ENCODE assay signal across 26 cellular contexts in the genomic region with DNA sequence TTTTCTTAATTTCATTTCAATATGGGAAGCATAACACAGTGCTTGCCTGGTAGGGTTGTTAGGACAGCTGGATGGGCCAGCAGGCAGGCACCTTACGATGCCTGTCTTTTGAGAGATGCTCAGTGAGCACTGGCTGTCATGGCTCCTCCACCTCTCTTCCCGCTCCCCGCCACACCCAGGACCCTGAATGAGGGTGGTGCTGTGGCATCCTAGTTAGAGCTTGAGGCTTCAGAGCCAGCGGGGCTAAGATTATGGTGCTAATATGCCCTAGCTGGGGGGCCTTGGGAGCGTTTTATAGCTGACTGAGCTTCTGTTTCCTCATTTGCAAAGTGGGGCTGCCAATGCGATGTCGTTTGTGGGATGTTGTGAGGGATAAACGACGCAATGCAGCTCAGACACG. TPM values are rescaled to one million over a fixed set of nuclear protein-coding genes. Genes with fewer than 3 reads are reported as not detected.
A peak's percentile ranks its signal among the peaks of the same experiment; 100 is the strongest.
DNase-seq lines count a peak whose midpoint lies in the region; ATAC-seq and TF ChIP-seq lines count a peak whose summit lies in the region.
"Had no signal": no experiment of that assay in that cellular context is flagged by ENCODE, and none has a peak within 500 bp of the region (broad histone marks: within the 10 kb centered on the region; RNA-seq: fewer than 3 reads in every experiment).

No MANE protein-coding gene starts in this region.

- H3K4me1 Mint-ChIP-seq in activated CD4-positive, alpha-beta T cell treated with anti-CD3 and anti-CD28 coated beads, Interleukin-2, amount 10 ng/mL, durations not matched to agents 7 days and 5 days = peaks cover 13% of the 10 kb centered on the region
- peaks cover 13% of the 10 kb centered on the region for H3K4me1 Mint-ChIP-seq in osteocyte (ENCODE audit: unreplicated experiment)
- peaks cover 0 to 3% of the 10 kb centered on the region in 2 donors for H3K4me1 Mint-ChIP-seq in stimulated activated naive B cell treated with anti-CD40 and anti-IgM and Interleukin-4, amounts not matched to agents 10 μg/mL and 1 μg/mL and 100 μg/mL, for 72 hours

- CTCF ChIA-PET in activated CD4-positive, alpha-beta T cell treated with anti-CD3 and anti-CD28 coated beads, Interleukin-2, amount 10 ng/mL, durations not matched to agents 7 days and 5 days (lab: Charles Lee) = no interaction called here

- WGBS in esophagus muscularis mucosa = 98% methylated on average over 10 of the region's 10 CpGs

- H3K9me3 Mint-ChIP-seq in activated CD4-positive, alpha-beta T cell treated with anti-CD3 and anti-CD28 coated beads, Interleukin-2, amount 10 ng/mL, durations not matched to agents 7 days and 5 days = peaks cover 6% of the 10 kb centered on the region
- no peaks in the 10 kb centered on the region for H3K9me3 Mint-ChIP-seq in osteocyte (ENCODE audit: unreplicated experiment)
- peaks cover 5 to 7% of the 10 kb centered on the region in 2 donors for H3K9me3 Mint-ChIP-seq in stimulated activated naive B cell treated with anti-CD40 and anti-IgM and Interleukin-4, amounts not matched to agents 10 μg/mL and 1 μg/mL and 100 μg/mL, for 72 hours

- H3K4me3 ChIP-seq in esophagus muscularis mucosa = no peak overlapping the region
- H3K4me3 ChIP-seq: A549, BLaER1, GM12878 had no signal

- H3K27ac ChIP-seq in esophagus muscularis mucosa (replicated peaks in 1 of 4) = no peak overlapping the region
- H3K27ac ChIP-seq: 22Rv1, A549, BLaER1 had no signal

- POLR2A ChIA-PET in activated CD4-positive, alpha-beta T cell treated with anti-CD3 and anti-CD28 coated beads, Interleukin-2, amount 10 ng/mL, durations not matched to agents 7 days and 5 days (lab: Charles Lee) = no interaction called here

- H3K36me3 ChIP-seq in esophagus muscularis mucosa = no peaks in the 10 kb centered on the region
- H3K36me3 ChIP-seq: BE2C, BLaER1 had no signal

- H3K27me3 Mint-ChIP-seq in activated CD4-positive, alpha-beta T cell treated with anti-CD3 and anti-CD28 coated beads, Interleukin-2, amount 10 ng/mL, durations not matched to agents 7 days and 5 days = peaks cover 4% of the 10 kb centered on the region
- no peaks in the 10 kb centered on the region for H3K27me3 Mint-ChIP-seq in osteocyte (ENCODE audit: unreplicated experiment)
- H3K27me3 Mint-ChIP-seq in stimulated activated naive B cell treated with anti-CD40 and anti-IgM and Interleukin-4, amounts not matched to agents 10 μg/mL and 1 μg/mL and 100 μg/mL, for 72 hours = no peaks in the 10 kb centered on the region
- H3K27me3 Mint-ChIP-seq: CD4-positive, alpha-beta memory T cell; CD4-positive, CD25-positive, alpha-beta regulatory T cell had no signal

- TF ChIP-seq EP300 in esophagus muscularis mucosa (IDR thresholded peaks at IDR 0.05) = no peak

- H3K4me3 Mint-ChIP-seq in activated CD4-positive, alpha-beta T cell treated with anti-CD3 and anti-CD28 coated beads, Interleukin-2, amount 10 ng/mL, durations not matched to agents 7 days and 5 days = no peak overlapping the region
- H3K4me3 Mint-ChIP-seq in osteocyte (ENCODE audit: unreplicated experiment) = no peak overlapping the region
- H3K4me3 Mint-ChIP-seq in stimulated activated naive B cell treated with anti-CD40 and anti-IgM and Interleukin-4, amounts not matched to agents 10 μg/mL and 1 μg/mL and 100 μg/mL, for 72 hours = no peak overlapping the region
- H3K4me3 Mint-ChIP-seq: CD14-positive monocyte; CD4-positive, alpha-beta memory T cell; CD4-positive, CD25-positive, alpha-beta regulatory T cell; CD8-positive, alpha-beta memory T cell had no signal

- no peak for ATAC-seq in stimulated activated naive B cell treated with anti-CD40 and anti-IgM and Interleukin-4, amounts not matched to agents 10 μg/mL and 1 μg/mL and 100 μg/mL, for 72 hours (replicated peaks)
- ATAC-seq in GM21786 (IDR thresholded peaks at IDR 0.05; ENCODE audit: unreplicated experiment) = no peak
- ATAC-seq: A549, GM12878 had no signal

- no peak for TF ChIP-seq CTCF in esophagus muscularis mucosa (IDR thresholded peaks at IDR 0.05)
- TF ChIP-seq CTCF in osteocyte (IDR thresholded peaks at IDR 0.05) = no peak

- intact Hi-C loops in esophagus muscularis mucosa (cut with DNase I) = no loop called here

- H3K4me1 ChIP-seq in esophagus muscularis mucosa = peaks cover 4 to 8% (median 7%) of the 10 kb centered on the region in 4 donors
- H3K4me1 ChIP-seq: BE2C had no signal

- H3K27ac Mint-ChIP-seq in activated CD4-positive, alpha-beta T cell treated with anti-CD3 and anti-CD28 coated beads, Interleukin-2, amount 10 ng/mL, durations not matched to agents 7 days and 5 days = no peak overlapping the region
- no peak overlapping the region for H3K27ac Mint-ChIP-seq in osteocyte (ENCODE audit: unreplicated experiment)
- H3K27ac Mint-ChIP-seq in stimulated activated naive B cell treated with anti-CD40 and anti-IgM and Interleukin-4, amounts not matched to agents 10 μg/mL and 1 μg/mL and 100 μg/mL, for 72 hours = no peak overlapping the region
- H3K27ac Mint-ChIP-seq: CD14-positive monocyte; CD4-positive, alpha-beta memory T cell; CD4-positive, CD25-positive, alpha-beta regulatory T cell; CD8-positive, alpha-beta memory T cell had no signal

- DNase-seq in activated CD4-positive, alpha-beta T cell treated with anti-CD3 and anti-CD28 coated beads, Interleukin-2, amount 10 ng/mL, durations not matched to agents 7 days and 5 days = peak; percentile 4
- DNase-seq in activated CD4-positive, alpha-beta T cell treated with anti-CD3 and anti-CD28 coated beads, Interleukin-2, amount 50 U/mL, for 1 hour = no peak
- DNase-seq in AG20443 (ENCODE audit: low spot score) (peak; percentile 3), esophagus muscularis mucosa (ENCODE audit: extremely low spot score) (peak; percentile 62), osteocyte (ENCODE audit: extremely low spot score, unreplicated experiment) (peak; percentile 60), iPS-NIHi7 (ENCODE audit: extremely low spot score) (no peak)
- no peak for DNase-seq in stimulated activated naive B cell treated with anti-CD40 and anti-IgM and Interleukin-4, amounts not matched to agents 10 μg/mL and 1 μg/mL and 100 μg/mL, for 72 hours
- DNase-seq: BE2C; C1 segment of cervical spinal cord; CD4-positive, alpha-beta memory T cell; CD4-positive, CD25-positive, alpha-beta regulatory T cell; CD8-positive, alpha-beta memory T cell; COR-L47; DMS 273 treated with DMSO at 0.1 percent for 48 hours; DMS153; DMS53; DMS79; DND-41; EL; GDM1 had no signal

- H3K9me3 ChIP-seq in esophagus muscularis mucosa = no peaks in the 10 kb centered on the region
- H3K9me3 ChIP-seq: BE2C had no signal

- no peak for TF ChIP-seq POLR2A in esophagus muscularis mucosa (IDR thresholded peaks at IDR 0.05; ENCODE audit: low read depth)

- H3K27me3 ChIP-seq in esophagus muscularis mucosa = no peaks in the 10 kb centered on the region
- H3K27me3 ChIP-seq: BLaER1 had no signal

- H3K36me3 Mint-ChIP-seq in activated CD4-positive, alpha-beta T cell treated with anti-CD3 and anti-CD28 coated beads, Interleukin-2, amount 10 ng/mL, durations not matched to agents 7 days and 5 days (ENCODE audit: low read depth) = peaks cover 4% of the 10 kb centered on the region
- H3K36me3 Mint-ChIP-seq in osteocyte (ENCODE audit: unreplicated experiment) = peaks cover 9% of the 10 kb centered on the region
- peaks cover 16 to 26% of the 10 kb centered on the region in 2 donors for H3K36me3 Mint-ChIP-seq in stimulated activated naive B cell treated with anti-CD40 and anti-IgM and Interleukin-4, amounts not matched to agents 10 μg/mL and 1 μg/mL and 100 μg/mL, for 72 hours
- H3K36me3 Mint-ChIP-seq: CD14-positive monocyte; CD4-positive, CD25-positive, alpha-beta regulatory T cell had no signal

RNA-seq across cellular contexts. Expression of a gene that starts 37.7 kb away (rescaled TPM):
- 10 to 100 TPM; 26.2 to 28.9 TPM for total RNA-seq in activated CD4-positive, alpha-beta T cell treated with anti-CD3 and anti-CD28 coated beads, Interleukin-2, amount 10 ng/mL, durations not matched to agents 7 days and 5 days
- 10 to 100 TPM; 19.9 to 42.1 (median 33.9) TPM for total RNA-seq in esophagus muscularis mucosa
- total RNA-seq in osteocyte = 26.0 and 33.9 TPM in 2 replicates

Comparison
In these comparisons a context has a peak if more than half of its experiments do, and no peak if none do; other contexts are left out.
1. DNase-seq: peak in activated CD4-positive, alpha-beta T cell treated with anti-CD3 and anti-CD28 coated beads, Interleukin-2, amount 10 ng/mL, durations not matched to agents 7 days and 5 days (single experiment), AG20443 (single experiment), esophagus muscularis mucosa (single experiment) and osteocyte (single experiment); none in activated CD4-positive, alpha-beta T cell treated with anti-CD3 and anti-CD28 coated beads, Interleukin-2, amount 50 U/mL, for 1 hour (single experiment), stimulated activated naive B cell treated with anti-CD40 and anti-IgM and Interleukin-4, amounts not matched to agents 10 μg/mL and 1 μg/mL and 100 μg/mL, for 72 hours (single experiment) and iPS-NIHi7 (single experiment).